29 cellular contexts compared by ENCODE assay signal in the genomic region with DNA sequence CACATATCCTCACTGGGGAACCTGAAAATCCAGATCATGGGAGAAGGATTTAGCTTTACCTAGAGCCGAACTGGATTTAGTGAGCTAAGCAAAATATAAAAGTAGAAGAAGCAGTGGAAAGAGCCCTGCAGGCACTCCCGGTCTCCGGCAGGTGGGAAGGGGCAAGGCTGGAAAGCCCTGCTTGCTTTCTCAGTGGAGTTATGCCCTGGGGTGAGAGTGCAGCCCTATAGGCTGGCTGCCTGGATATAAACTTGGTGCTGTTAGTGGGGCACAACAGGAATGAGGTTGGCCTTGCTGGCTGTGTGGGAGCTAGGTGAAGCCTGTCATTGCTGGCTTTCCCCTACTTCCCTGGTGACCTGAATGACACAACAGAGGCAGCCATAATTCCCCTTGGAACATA.
"Had no signal": no experiment of that assay in that cellular context is flagged by ENCODE, and none has a peak within 500 bp of the region (broad histone marks: within the 10 kb centered on the region; RNA-seq: fewer than 3 reads in every experiment).

No MANE protein-coding gene starts in this region.

- H3K9me3 ChIP-seq: adrenal gland, body of pancreas, left lung, lower lobe of right lung, right lobe of liver, stomach, thyroid gland, upper lobe of right lung had no signal

- H3K36me3 ChIP-seq: adrenal gland, left lung, lower lobe of right lung, right lobe of liver, stomach, thyroid gland, upper lobe of right lung had no signal

- H3K9me3 Mint-ChIP-seq: activated naive CD4-positive, alpha-beta T cell treated with anti-CD3 and anti-CD28 coated beads for 36 hours; natural killer cell treated with Interleukin-12 subunit alpha and Interleukin-12 subunit beta and Interleukin-15 and Interleukin-18, amount 100 ng/mL, for 72 hours had no signal

- H3K4me3 Mint-ChIP-seq: activated naive CD4-positive, alpha-beta T cell treated with anti-CD3 and anti-CD28 coated beads for 36 hours; activated naive CD8-positive, alpha-beta T cell treated with anti-CD3 and anti-CD28 coated beads for 36 hours; activated T-helper 1 cell treated with anti-CD3 and anti-CD28 coated beads, Interleukin-12 subunit alpha, Interleukin-12 subunit beta, Interleukin-2, Interleukin-4 antibody, amounts not matched to agents 30 ng/mL and 10 ng/mL and 1 ng/mL, durations not matched to agents 14 hours and 24 hours and 36 hours; natural killer cell treated with Interleukin-12 subunit alpha and Interleukin-12 subunit beta and Interleukin-15 and Interleukin-18, amount 100 ng/mL, for 72 hours; stimulated activated naive B cell treated with anti-CD40 and anti-IgM and Interleukin-4, amounts not matched to agents 10 μg/mL and 1 μg/mL and 100 μg/mL, for 72 hours; T-cell had no signal

- ATAC-seq: activated CD4-positive, CD25-positive, alpha-beta regulatory T cell treated with anti-CD3 and anti-CD28 coated beads, Interleukin-2, amount 50 U/mL, for 24 hours; body of pancreas; left lung; lower lobe of right lung; natural killer cell treated with Interleukin-12 subunit alpha and Interleukin-12 subunit beta and Interleukin-15 and Interleukin-18, amount 100 ng/mL, for 72 hours; right lobe of liver; stimulated activated naive B cell treated with anti-CD40 and anti-IgM and Interleukin-4, amounts not matched to agents 10 μg/mL and 1 μg/mL and 100 μg/mL, for 72 hours; T-cell; upper lobe of right lung had no signal

- H3K4me3 ChIP-seq: adrenal gland, body of pancreas, left lung, lower lobe of right lung, right lobe of liver, stomach, thyroid gland, upper lobe of right lung had no signal

- H3K27me3 Mint-ChIP-seq: activated naive CD8-positive, alpha-beta T cell treated with anti-CD3 and anti-CD28 coated beads for 36 hours; natural killer cell treated with Interleukin-12 subunit alpha and Interleukin-12 subunit beta and Interleukin-15 and Interleukin-18, amount 100 ng/mL, for 72 hours; stimulated activated naive B cell treated with anti-CD40 and anti-IgM and Interleukin-4, amounts not matched to agents 10 μg/mL and 1 μg/mL and 100 μg/mL, for 72 hours; T-cell had no signal

- DNase-seq: activated CD4-positive, alpha-beta T cell treated with anti-CD3 and anti-CD28 coated beads for 48 hours; activated CD4-positive, alpha-beta T cell treated with anti-CD3 and anti-CD28 coated beads, Interleukin-2, amount 50 U/mL, for 48 hours; activated CD8-positive, alpha-beta memory T cell treated with anti-CD3 and anti-CD28 coated beads, Interleukin-2, amount 50 U/mL, for 4 hours; activated effector memory CD4-positive, alpha-beta T cell treated with anti-CD3 and anti-CD28 coated beads, Interleukin-2, amount 50 U/mL, for 16 hours; activated naive CD4-positive, alpha-beta T cell treated with anti-CD3 and anti-CD28 coated beads for 36 hours; activated naive CD8-positive, alpha-beta T cell treated with anti-CD3 and anti-CD28 coated beads for 36 hours; activated T-cell treated with anti-CD3 and anti-CD28 coated beads, Interleukin-2, amount 50 U/mL, for 1 hour; adrenal gland; aorta; body of pancreas; effector CD8-positive, alpha-beta T cell; foreskin fibroblast; head of caudate nucleus; hippocampal formation; kidney glomerular epithelial cell; left lung; lower lobe of right lung; mesendoderm; posterior cingulate gyrus; right lobe of liver; stimulated activated CD4-positive, alpha-beta T cell treated with anti-CD3 and anti-CD28 coated beads, Interleukin-12 subunit alpha, Interleukin-12 subunit beta, amount 100 ng/mL, for 4 hours; stimulated activated naive B cell treated with anti-CD40 and anti-IgM and Interleukin-4, amounts not matched to agents 10 μg/mL and 1 μg/mL and 100 μg/mL, for 72 hours; stomach; T-cell; thyroid gland; upper lobe of right lung had no signal

- H3K27me3 ChIP-seq: adrenal gland, body of pancreas, left lung, right lobe of liver, stomach, thyroid gland, upper lobe of right lung had no signal

- H3K27ac ChIP-seq: adrenal gland, body of pancreas, left lung, lower lobe of right lung, right lobe of liver, stomach, thyroid gland, upper lobe of right lung had no signal

- H3K4me1 ChIP-seq: adrenal gland, body of pancreas, right lobe of liver had no signal

- H3K36me3 Mint-ChIP-seq: natural killer cell treated with Interleukin-12 subunit alpha and Interleukin-12 subunit beta and Interleukin-15 and Interleukin-18, amount 100 ng/mL, for 72 hours had no signal

- H3K27ac Mint-ChIP-seq: activated naive CD4-positive, alpha-beta T cell treated with anti-CD3 and anti-CD28 coated beads for 36 hours; activated naive CD8-positive, alpha-beta T cell treated with anti-CD3 and anti-CD28 coated beads for 36 hours; activated T-helper 1 cell treated with anti-CD3 and anti-CD28 coated beads, Interleukin-12 subunit alpha, Interleukin-12 subunit beta, Interleukin-2, Interleukin-4 antibody, amounts not matched to agents 30 ng/mL and 10 ng/mL and 1 ng/mL, durations not matched to agents 14 hours and 24 hours and 36 hours; stimulated activated naive B cell treated with anti-CD40 and anti-IgM and Interleukin-4, amounts not matched to agents 10 μg/mL and 1 μg/mL and 100 μg/mL, for 72 hours; T-cell had no signal
